In genomic region chr1:181114574-181115366, GRCh38 we compare ENCODE assay signal across 17 cellular contexts. TPM values are rescaled to one million over a fixed set of nuclear protein-coding genes. Genes with fewer than 3 reads are reported as not detected.
DNase-seq lines count a peak whose midpoint lies in the region; ATAC-seq and TF ChIP-seq lines count a peak whose summit lies in the region.
"Had no signal": no experiment of that assay in that cellular context is flagged by ENCODE, and none has a peak within 500 bp of the region (broad histone marks: within the 10 kb centered on the region; RNA-seq: fewer than 3 reads in every experiment).

No MANE protein-coding gene starts in this region.

- DNase-seq in RWPE2 (ENCODE audit: low spot score) (no peak), fibroblast of pulmonary artery (ENCODE audit: low read depth) (peak; percentile 46), uterus (peak; percentile 65 to 76), NCI-H1694 (lab: John Stamatoyannopoulos, UW) (no peak), NCI-H2029 treated with DMSO at 0.1 percent for 48 hours (lab: John Stamatoyannopoulos, UW) (no peak)
- DNase-seq: C1 segment of cervical spinal cord; CD8-positive, alpha-beta memory T cell; DND-41; NCI-H1092 treated with DMSO at 0.1 percent for 48 hours; NCI-H146; NCI-H226; NCI-H524 treated with DMSO at 0.1 percent for 48 hours; SW 1271 had no signal

- peaks cover 5% of the 10 kb centered on the region; the same call in 1 of the 2 replicates for H3K4me1 ChIP-seq in HEK293 (ENCODE audit: control insufficient read depth, insufficient read depth, low read length)
- peaks cover 55% of the 10 kb centered on the region for H3K4me1 ChIP-seq in RWPE2 (ENCODE audit: insufficient read depth, poor library complexity, severe bottlenecking)
- H3K4me1 ChIP-seq in uterus: peaks cover 16% of the 10 kb centered on the region in 2 donors

- TF ChIP-seq CTCF in HEK293 (tag by site-specific recombination; IDR thresholded peaks at IDR 0.05) (no peak), RWPE2 (IDR thresholded peaks at IDR 0.05; ENCODE audit: poor library complexity, severe bottlenecking) (no peak), fibroblast of pulmonary artery (IDR thresholded peaks at IDR 0.05; ENCODE audit: low read length, missing control alignments) (no peak), uterus (IDR thresholded peaks at IDR 0.05) (no peak)

- POLR2A ChIA-PET in HEK293 (lab: Yijun Ruan, JAX): interaction anchor here (1.3 to 3.5 kb wide), 3 partner anchors 9 to 26 kb away, joined by 3 to 19 read pairs (median 6); partner anchors contain the start of gene IER5

- H3K36me3 ChIP-seq in HEK293 (ENCODE audit: control insufficient read depth in 2 of 2, insufficient read depth in 1 of 2, low read length in 2 of 2): no peaks in the 10 kb centered on the region
- no peaks in the 10 kb centered on the region for H3K36me3 ChIP-seq in RWPE2 (ENCODE audit: low read depth)
- H3K36me3 ChIP-seq in uterus: no peaks in the 10 kb centered on the region
- H3K36me3 ChIP-seq: HAP-1 had no signal

- no peaks in the 10 kb centered on the region for H3K9me3 ChIP-seq in HEK293 (ENCODE audit: control insufficient read depth, insufficient read depth, low read depth, low read length)
- no peaks in the 10 kb centered on the region for H3K9me3 ChIP-seq in RWPE2 (ENCODE audit: severe bottlenecking)
- H3K9me3 ChIP-seq in uterus: no peaks in the 10 kb centered on the region
- H3K9me3 ChIP-seq: HAP-1 had no signal

- H3K4me3 ChIP-seq in HEK293 (ENCODE audit: low read depth, low read length) (no peak overlapping the region), RWPE2 (ENCODE audit: severe bottlenecking) (no peak overlapping the region), fibroblast of pulmonary artery (replicated peaks; ENCODE audit: low read depth, low read length) (no peak overlapping the region), uterus (no peak overlapping the region)
- H3K4me3 ChIP-seq: HAP-1 had no signal

- ATAC-seq in RWPE2 (ENCODE audit: low read depth) (no peak), GM18907 (IDR thresholded peaks at IDR 0.05; ENCODE audit: unreplicated experiment) (no peak)
- ATAC-seq: Right ventricle myocardium inferior had no signal

- H3K27me3 ChIP-seq in RWPE2 (ENCODE audit: insufficient read depth, poor library complexity, severe bottlenecking): no peaks in the 10 kb centered on the region
- H3K27me3 ChIP-seq in uterus: no peaks in the 10 kb centered on the region

- CTCF ChIA-PET in HEK293 (lab: Yijun Ruan, JAX): interaction anchor here (0.6 to 4.6 kb wide), 4 partner anchors 10 to 480 kb away, joined by 3 to 22 read pairs (median 3); no protein-coding TSS in a partner anchor

- TF ChIP-seq POLR2A in uterus (IDR thresholded peaks at IDR 0.05): no peak

- intact Hi-C loops in uterus (cut with DNase I; ENCODE audit: low total_unique reads): no loop called here

- H3K27ac ChIP-seq in HEK293 (ENCODE audit: extremely low read depth, low read depth, low read length) (no peak overlapping the region), RWPE2 (ENCODE audit: poor library complexity, severe bottlenecking) (peak overlapping the region; percentile 91), uterus (peak overlapping the region; percentile 76 to 83)

TF ChIP-seq in HEK293, 187 proteins besides CTCF, POLR2A, EP300 and RAD21:
- no peak for TF ChIP-seq HOXC10 (CRISPR knock-in tag; IDR thresholded peaks at IDR 0.05)
- TF ChIP-seq GLIS2 (tag by site-specific recombination; IDR thresholded peaks at IDR 0.05): no peak
- peak; percentile 81 for TF ChIP-seq SCRT2 (tag by site-specific recombination; IDR thresholded peaks at IDR 0.05)
- TF ChIP-seq ZNF768 (tag by site-specific recombination; IDR thresholded peaks at IDR 0.05): no peak
- peak; percentile 53; the same call in 1 of the 2 replicates for TF ChIP-seq SCRT1 (tag by site-specific recombination; IDR thresholded peaks at IDR 0.05; ENCODE audit: borderline replicate concordance)

RNA-seq across cellular contexts. Expression of gene IER5, which starts 26.3 kb away (rescaled TPM):
- 10 to 100 TPM; 19.4 to 34.8 (median 24.2) TPM for total RNA-seq in uterus

Comparison
In these comparisons a context has a peak if more than half of its experiments do, and no peak if none do; other contexts are left out.
1. DNase-seq: peak in fibroblast of pulmonary artery (single experiment) and uterus (2 of 2); none in RWPE2 (single experiment), NCI-H1694 (single experiment) and NCI-H2029 treated with DMSO at 0.1 percent for 48 hours (single experiment).